ENCODE assay signal across 16 cellular contexts in genomic region chr22:33247758-33248157, GRCh38.
DNase-seq lines count a peak whose midpoint lies in the region; ATAC-seq and TF ChIP-seq lines count a peak whose summit lies in the region.
"Had no signal": no experiment of that assay in that cellular context is flagged by ENCODE, and none has a peak within 500 bp of the region (broad histone marks: within the 10 kb centered on the region; RNA-seq: fewer than 3 reads in every experiment).

No MANE protein-coding gene starts in this region.

- 75% methylated on average over 2 of the region's 2 CpGs for WGBS in prostate gland

- no peaks in the 10 kb centered on the region for H3K36me3 ChIP-seq in prostate gland

- no peak for TF ChIP-seq POLR2A in prostate gland (IDR thresholded peaks at IDR 0.05)

- DNase-seq in fibroblast of mammary gland (ENCODE audit: low read depth) = peak; percentile 42
- no peak for DNase-seq in SW 1271 (lab: John Stamatoyannopoulos, UW)
- DNase-seq in DMS53 (lab: John Stamatoyannopoulos, UW) = no peak
- no peak for DNase-seq in prostate gland (ENCODE audit: low spot score)
- DNase-seq: activated CD4-positive, alpha-beta T cell treated with anti-CD3 and anti-CD28 coated beads, Interleukin-2, amount 50 U/mL, for 48 hours; activated effector memory CD4-positive, alpha-beta T cell treated with anti-CD3 and anti-CD28 coated beads, Interleukin-2, amount 50 U/mL, for 16 hours; CD4-positive, alpha-beta T cell; cerebellar nuclear complex; immature natural killer cell; NCI-H2107; OCI-M1; T-helper 1 cell had no signal

- intact Hi-C loops in prostate gland (cut with DNase I) = no loop called here

- no peaks in the 10 kb centered on the region for H3K9me3 ChIP-seq in prostate gland

- no peaks in the 10 kb centered on the region for H3K27me3 ChIP-seq in prostate gland (replicated peaks; ENCODE audit: insufficient read depth)

- ATAC-seq in GM18502 (IDR thresholded peaks at IDR 0.05; ENCODE audit: poor library complexity, unreplicated experiment) = peak; percentile 68
- peak; percentile 66 for ATAC-seq in GM21423 (IDR thresholded peaks at IDR 0.05; ENCODE audit: unreplicated experiment)
- ATAC-seq in HG03378 (IDR thresholded peaks at IDR 0.05; ENCODE audit: unreplicated experiment) = peak; percentile 63
- ATAC-seq in GM21528 (IDR thresholded peaks at IDR 0.05; ENCODE audit: low FRiP score, unreplicated experiment) = no peak

- TF ChIP-seq CTCF in fibroblast of mammary gland (conservative IDR thresholded peaks at IDR 0.05; ENCODE audit: control insufficient read depth, insufficient read depth, low read depth, low read length) (no peak), prostate gland (IDR thresholded peaks at IDR 0.05) (no peak)

- no peak overlapping the region for H3K27ac ChIP-seq in prostate gland

- peaks cover 2% of the 10 kb centered on the region for H3K4me1 ChIP-seq in prostate gland (replicated peaks)

- H3K4me3 ChIP-seq in fibroblast of mammary gland (ENCODE audit: control insufficient read depth, low read depth, low read length) = no peak overlapping the region
- H3K4me3 ChIP-seq in prostate gland = no peak overlapping the region
